In the genomic region with DNA sequence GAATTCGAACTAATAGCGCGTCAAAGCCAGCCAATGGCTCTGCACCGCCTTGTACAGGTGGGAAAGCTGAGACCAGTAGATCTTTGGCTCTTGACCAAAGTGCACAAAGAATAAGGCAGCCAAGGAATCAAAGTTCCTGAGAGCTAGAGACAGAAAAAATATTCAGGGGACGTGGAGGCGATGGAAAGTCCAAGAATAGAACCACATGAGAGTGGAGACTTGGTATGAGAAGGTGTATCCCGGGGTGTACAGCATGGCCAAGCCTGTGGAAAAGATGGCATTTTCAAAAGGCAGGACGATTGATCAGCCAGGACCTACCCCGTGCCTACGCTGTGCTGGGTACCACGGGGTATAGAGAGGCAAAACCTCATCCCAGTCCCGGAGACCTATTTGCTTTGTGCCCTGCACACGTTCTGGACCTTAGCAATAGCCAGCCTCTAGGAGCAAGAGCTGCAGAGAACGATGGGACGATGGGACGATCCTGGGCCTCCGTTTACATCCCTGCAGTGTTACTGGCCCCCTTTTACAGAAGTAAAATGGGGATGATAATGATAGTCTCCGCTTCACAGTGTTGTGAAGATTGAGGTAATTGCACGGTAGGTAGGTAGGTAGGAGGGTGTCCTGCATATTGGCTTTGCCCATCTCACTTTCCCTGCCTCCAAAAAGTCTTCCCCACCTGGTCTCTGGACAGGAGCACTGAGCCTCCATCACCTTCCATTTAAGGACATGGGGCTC, we compare ENCODE assay signal across 8 cellular contexts. TPM values are rescaled to one million over a fixed set of nuclear protein-coding genes. Genes with fewer than 3 reads are reported as not detected.
DNase-seq lines count a peak whose midpoint lies in the region; ATAC-seq and TF ChIP-seq lines count a peak whose summit lies in the region.

No MANE protein-coding gene starts in this region.

- TF ChIP-seq CTCF in lung (IDR thresholded peaks at IDR 0.05; ENCODE audit: control extremely low read depth, extremely low read depth): no peak
- no peak for TF ChIP-seq CTCF in upper lobe of left lung (IDR thresholded peaks at IDR 0.05)

- peak overlapping the region; percentile 97 for H3K4me3 ChIP-seq in CD4-positive, CD25-positive, alpha-beta regulatory T cell (ENCODE audit: low read depth, low read length)
- H3K4me3 ChIP-seq in lung (peak overlapping the region; percentile 92), upper lobe of left lung (peak overlapping the region; percentile 56 to 97 (median 89))

- no peak for TF ChIP-seq POLR2A in upper lobe of left lung (IDR thresholded peaks at IDR 0.05)

- no peaks in the 10 kb centered on the region for H3K27me3 ChIP-seq in CD4-positive, CD25-positive, alpha-beta regulatory T cell (ENCODE audit: control insufficient read depth, insufficient read depth, low read length)
- H3K27me3 ChIP-seq in lung (ENCODE audit: control insufficient read depth, insufficient read depth) (no peaks in the 10 kb centered on the region), upper lobe of left lung (no peaks in the 10 kb centered on the region)

- peaks cover 17% of the 10 kb centered on the region for H3K4me1 ChIP-seq in CD4-positive, CD25-positive, alpha-beta regulatory T cell (ENCODE audit: control insufficient read depth, insufficient read depth, low read length, poor library complexity, severe bottlenecking)
- peaks cover 3 to 4% of the 10 kb centered on the region in 2 donors for H3K4me1 ChIP-seq in lung (ENCODE audit: control insufficient read depth in 2 of 2, insufficient read depth in 2 of 2, low read length in 2 of 2)
- peaks cover 16 to 47% (median 41%) of the 10 kb centered on the region in 4 donors for H3K4me1 ChIP-seq in upper lobe of left lung

- H3K9me3 ChIP-seq in CD4-positive, CD25-positive, alpha-beta regulatory T cell (ENCODE audit: control insufficient read depth in 2 of 2, low read length in 2 of 2): no peaks in the 10 kb centered on the region
- H3K9me3 ChIP-seq in lung (ENCODE audit: control insufficient read depth in 2 of 2, insufficient read depth in 1 of 2, low read length in 1 of 2) (no peaks in the 10 kb centered on the region), upper lobe of left lung (no peaks in the 10 kb centered on the region)

- H3K36me3 Mint-ChIP-seq in CD4-positive, CD25-positive, alpha-beta regulatory T cell: peaks cover 17% of the 10 kb centered on the region

- H3K27ac Mint-ChIP-seq in CD4-positive, CD25-positive, alpha-beta regulatory T cell: peak overlapping the region; percentile 94 to 99 (median 98)

- H3K27me3 Mint-ChIP-seq in CD4-positive, CD25-positive, alpha-beta regulatory T cell: peaks cover 19% of the 10 kb centered on the region

- H3K36me3 ChIP-seq in CD4-positive, CD25-positive, alpha-beta regulatory T cell (ENCODE audit: control insufficient read depth, insufficient read depth, low read length): peaks cover 19% of the 10 kb centered on the region
- peaks cover 6 to 12% of the 10 kb centered on the region in 2 donors for H3K36me3 ChIP-seq in lung (ENCODE audit: control insufficient read depth in 2 of 2, insufficient read depth in 2 of 2, low read length in 2 of 2)
- H3K36me3 ChIP-seq in upper lobe of left lung: peaks cover 6 to 17% (median 15%) of the 10 kb centered on the region in 4 donors

- no peak for DNase-seq in CD4-positive, CD25-positive, alpha-beta regulatory T cell
- DNase-seq in NCI-H748 treated with DMSO at 0.1 percent for 48 hours (lab: John Stamatoyannopoulos, UW) (peak; percentile 49), caudate nucleus (lab: John Stamatoyannopoulos, UW) (peak in 19 of 61 donors; percentile 3 to 74 (median 41)), lung (ENCODE audit: low spot score) (no peak), upper lobe of left lung (no peak), superior temporal gyrus (ENCODE audit: extremely low spot score) (no peak), pons (ENCODE audit: low spot score) (no peak)

- ATAC-seq in CD4-positive, CD25-positive, alpha-beta regulatory T cell (ENCODE audit: low read depth in 2 of 2): peak; percentile 13 to 21
- peak; percentile 32 for ATAC-seq in GM21723 (IDR thresholded peaks at IDR 0.05; ENCODE audit: unreplicated experiment)
- ATAC-seq in lung (ENCODE audit: insufficient read depth, low FRiP score): no peak
- ATAC-seq in upper lobe of left lung (ENCODE audit: low FRiP score in 2 of 2): peak; percentile 15 to 61

- WGBS in lung, 2 donors: 16 to 17% methylated on average over 19 of the region's 19 CpGs
- 19 to 22% methylated on average over 19 of the region's 19 CpGs for WGBS in upper lobe of left lung, 2 donors

- H3K27ac ChIP-seq in CD4-positive, CD25-positive, alpha-beta regulatory T cell (ENCODE audit: insufficient read depth, low read length, poor library complexity, severe bottlenecking): peak overlapping the region; percentile 97
- peak overlapping the region; percentile 89 for H3K27ac ChIP-seq in caudate nucleus (ENCODE audit: low read depth, low read length)
- peak overlapping the region; percentile 85 to 90 for H3K27ac ChIP-seq in lung (ENCODE audit: low read depth in 1 of 2, low read length in 1 of 2)
- peak overlapping the region; percentile 85 to 94 (median 89) for H3K27ac ChIP-seq in upper lobe of left lung

- peaks cover 11 to 35% (median 23%) of the 10 kb centered on the region in 4 donors for H3K4me1 Mint-ChIP-seq in CD4-positive, CD25-positive, alpha-beta regulatory T cell

- TF ChIP-seq EP300 in upper lobe of left lung (IDR thresholded peaks at IDR 0.05): no peak

- H3K9me3 Mint-ChIP-seq in CD4-positive, CD25-positive, alpha-beta regulatory T cell: peaks cover 0 to 1% (median 0%) of the 10 kb centered on the region in 7 donors

- H3K4me3 Mint-ChIP-seq in CD4-positive, CD25-positive, alpha-beta regulatory T cell: peak overlapping the region; percentile 92 to 97 (median 96)

RNA-seq across cellular contexts. Expression of gene RBSN, which starts 0.6 kb away (rescaled TPM):
- total RNA-seq in CD4-positive, CD25-positive, alpha-beta regulatory T cell: 41.0 TPM
- 10 to 100 TPM; 16.9 to 27.6 (median 19.7) TPM for polyA plus RNA-seq in CD4-positive, CD25-positive, alpha-beta regulatory T cell
- 10 to 100 TPM; 26.5 to 33.8 TPM for total RNA-seq in lung
- polyA plus RNA-seq in lung: 1 to 10 TPM; 7.9 to 8.3 TPM
- 10 to 100 TPM; 24.5 to 72.3 (median 29.0) TPM for total RNA-seq in upper lobe of left lung

RNA-seq across cellular contexts. Expression of gene MRPS25, which starts 34.4 kb away (rescaled TPM):
- 48.0 TPM for total RNA-seq in CD4-positive, CD25-positive, alpha-beta regulatory T cell
- polyA plus RNA-seq in CD4-positive, CD25-positive, alpha-beta regulatory T cell: 10 to 100 TPM; 14.7 to 20.2 (median 16.6) TPM
- total RNA-seq in lung (10 to 100 TPM; 19.9 to 66.1 TPM), upper lobe of left lung (100 to 1,000 TPM in 2 of 6 donors, 10 to 100 TPM in 4; 39.8 to 149 (median 56.9) TPM)
- polyA plus RNA-seq in lung: 10 to 100 TPM; 48.8 to 71.5 TPM
